In genomic region chr11:3878036-3878584, GRCh38 we compare ENCODE assay signal across 15 cellular contexts. TPM values are rescaled to one million over a fixed set of nuclear protein-coding genes. Genes with fewer than 3 reads are reported as not detected.
DNase-seq lines count a peak whose midpoint lies in the region; ATAC-seq, FAIRE-seq and TF ChIP-seq lines count a peak whose summit lies in the region.
"Had no signal": no experiment of that assay in that cellular context is flagged by ENCODE, and none has a peak within 500 bp of the region (broad histone marks: within the 10 kb centered on the region; RNA-seq: fewer than 3 reads in every experiment).

No MANE protein-coding gene starts in this region.

- peak overlapping the region in 5 of 10 donors; percentile 1 to 20 (median 4) for H3K4me3 Mint-ChIP-seq in naive thymus-derived CD8-positive, alpha-beta T cell

- FAIRE-seq in A549 (lab: Jason Lieb, UNC) (no peak), GM18507 (lab: Jason Lieb, UNC) (peak; percentile 66), K562 (lab: Jason Lieb, UNC) (no peak)

- ATAC-seq in A549 (no peak), K562 (no peak), heart left ventricle (no peak)
- ATAC-seq in naive thymus-derived CD8-positive, alpha-beta T cell, result no peak
- no peak for ATAC-seq in activated CD4-positive, CD25-positive, alpha-beta regulatory T cell treated with anti-CD3 and anti-CD28 coated beads, Interleukin-2, amount 50 U/mL, for 24 hours

- DNase-seq in A549 (ENCODE audit: low read depth in 1 of 2, low spot score in 1 of 2) (no peak), GM18507 (ENCODE audit: extremely low spot score, insufficient read length, low read depth) (no peak), K562 (ENCODE audit: extremely low read depth in 1 of 4, low spot score in 3 of 4) (no peak), SIG-M5 treated with dmso at 0.1 percent for 504 hours (lab: John Stamatoyannopoulos, UW; ENCODE audit: unreplicated experiment) (no peak), heart left ventricle (no peak), NCI-H1092 (lab: John Stamatoyannopoulos, UW) (no peak)
- DNase-seq in naive thymus-derived CD8-positive, alpha-beta T cell, result no peak
- DNase-seq: activated T-cell treated with anti-CD3 and anti-CD28 coated beads, Interleukin-2, amount 50 U/mL, for 1 hour; KBM-7; NCI-H146; NCI-H774; stimulated activated CD4-positive, alpha-beta T cell treated with anti-CD3 and anti-CD28 coated beads, Interleukin-1b, Interleukin-23, amount 100 ng/mL, for 48 hours; stimulated activated CD8-positive, alpha-beta memory T cell treated with anti-CD3 and anti-CD28 coated beads, Interleukin-4, amount 100 ng/mL, for 48 hours; uterus had no signal

- H3K27ac ChIP-seq in A549 (peak overlapping the region in 1 of 2 experiments; percentile 66; a peak in 3 of 6 replicates), K562 (ENCODE audit: extremely low read depth, low read depth, low read length) (peak overlapping the region; percentile 57), heart left ventricle (peak overlapping the region in 1 of 12 donors; percentile 9)

- peaks cover 27% of the 10 kb centered on the region for H4K20me1 ChIP-seq in K562 (replicated peaks; ENCODE audit: control insufficient read depth, insufficient read depth, low read length)

- peaks cover 49 to 95% (median 83%) of the 10 kb centered on the region in 4 donors for H3K4me1 Mint-ChIP-seq in naive thymus-derived CD8-positive, alpha-beta T cell

- no peak overlapping the region for H3K4me3 ChIP-seq in A549
- H3K4me3 ChIP-seq in K562, result no peak overlapping the region
- H3K4me3 ChIP-seq in heart left ventricle, result no peak overlapping the region
- H3K4me3 ChIP-seq: uterus had no signal

- H3K27me3 ChIP-seq in K562 (ENCODE audit: control insufficient read depth in 2 of 2, insufficient read depth in 2 of 2, low read length in 2 of 2) (no peaks in the 10 kb centered on the region), heart left ventricle (no peaks in the 10 kb centered on the region)
- H3K27me3 ChIP-seq: uterus had no signal

- intact Hi-C loops in K562 (cut with micrococcal nuclease), result loop anchor here (1.0 kb wide), 1 partner anchor 23 kb away; the partner anchor contains the start of gene STIM1
- intact Hi-C loops in heart left ventricle (cut with DNase I), result loop anchor here in 1 of 10 donors (5.0 kb wide), 1 partner anchor 51 kb away; no protein-coding TSS in a partner anchor

- WGBS in A549 (ENCODE audit: missing lambda C conversion rate), result 70% methylated on average over 3 of the region's 3 CpGs
- 45% methylated on average over 3 of the region's 3 CpGs for WGBS in K562 (ENCODE audit: insufficient coverage, low coverage, missing lambda C conversion rate)
- WGBS in heart left ventricle, 4 donors, result 88 to 98% (median 91%) methylated on average over 3 of the region's 3 CpGs

- H3K4me1 ChIP-seq in A549 (peaks cover 39% of the 10 kb centered on the region), K562 (replicated peaks in 1 of 2; ENCODE audit: control insufficient read depth in 2 of 2, insufficient read depth in 2 of 2, low read length in 2 of 2) (peaks cover 13 to 57% of the 10 kb centered on the region in 2 experiments), heart left ventricle (peaks cover 0 to 52% (median 25%) of the 10 kb centered on the region in 12 donors)
- H3K4me1 ChIP-seq: uterus had no signal

- H3K36me3 ChIP-seq in K562 (ENCODE audit: control insufficient read depth, insufficient read depth, low read length) (no peaks in the 10 kb centered on the region), heart left ventricle (no peaks in the 10 kb centered on the region)
- H3K36me3 ChIP-seq: uterus had no signal

- H3K27ac Mint-ChIP-seq in naive thymus-derived CD8-positive, alpha-beta T cell, result peak overlapping the region; percentile 30 to 90 (median 80)

- H3K9me3 Mint-ChIP-seq in naive thymus-derived CD8-positive, alpha-beta T cell, result no peaks in the 10 kb centered on the region

- in situ Hi-C loops in K562 (cut with MboI), result no loop called here

- no peaks in the 10 kb centered on the region for H3K27me3 Mint-ChIP-seq in naive thymus-derived CD8-positive, alpha-beta T cell

- H2AFZ ChIP-seq in K562 (ENCODE audit: low read depth, low read length), result no peak overlapping the region

- H3K9me1 ChIP-seq in K562 (ENCODE audit: control insufficient read depth, insufficient read depth, low read length), result no peaks in the 10 kb centered on the region

- peaks cover 91% of the 10 kb centered on the region for H3K79me2 ChIP-seq in K562 (ENCODE audit: control insufficient read depth, insufficient read depth, low read length)

- CTCF ChIA-PET in A549 (lab: Yijun Ruan, JAX), result interaction anchor here (1.6 to 2.8 kb wide), 2 partner anchors 24 to 28 kb away, joined by 3 to 18 read pairs; partner anchors contain the start of gene STIM1
- CTCF ChIA-PET in K562 (lab: Yijun Ruan, JAX; ENCODE audit: low intra/inter-chr PET ratio), result no interaction called here

- H3K36me3 Mint-ChIP-seq in naive thymus-derived CD8-positive, alpha-beta T cell, result peaks cover 0 to 4% (median 2%) of the 10 kb centered on the region in 3 donors

- BruUV-seq in K562 (replicated peaks; lab: Mats Ljungman, UMichigan), result no TSS peak

- no peaks in the 10 kb centered on the region for H3K9me3 ChIP-seq in A549
- H3K9me3 ChIP-seq in K562 (replicated peaks; ENCODE audit: control insufficient read depth, insufficient read depth, low read depth, low read length), result no peaks in the 10 kb centered on the region
- no peaks in the 10 kb centered on the region for H3K9me3 ChIP-seq in heart left ventricle
- H3K9me3 ChIP-seq: uterus had no signal

- no peak for TF ChIP-seq CTCF in A549 (IDR thresholded peaks at IDR 0.05)
- no peak for TF ChIP-seq CTCF in K562 (IDR thresholded peaks at IDR 0.05 in 2 of 3, conservative IDR thresholded peaks at IDR 0.05 in 1 of 3; ENCODE audit: insufficient read depth in 2 of 3, low read depth in 1 of 3, low read length in 3 of 3)
- no peak for TF ChIP-seq CTCF in heart left ventricle (IDR thresholded peaks at IDR 0.05)

- no peak for TF ChIP-seq EP300 in A549 (IDR thresholded peaks at IDR 0.05)
- no peak for TF ChIP-seq EP300 in K562 (IDR thresholded peaks at IDR 0.05; ENCODE audit: low read length)

- peak overlapping the region; percentile 51 for H3K4me2 ChIP-seq in A549
- H3K4me2 ChIP-seq in K562 (ENCODE audit: insufficient read depth, low read length), result peak overlapping the region; percentile 66

- TF ChIP-seq RAD21 in A549 (conservative IDR thresholded peaks at IDR 0.05 in 1 of 2, IDR thresholded peaks at IDR 0.05 in 1 of 2) (no peak), K562 (CRISPR knock-in tag; conservative IDR thresholded peaks at IDR 0.05 in 1 of 2, IDR thresholded peaks at IDR 0.05 in 1 of 2) (no peak)

- POLR2A ChIA-PET in A549 (lab: Yijun Ruan, JAX), result interaction anchor here (0.6 to 1.1 kb wide), 2 partner anchors 23 to 60 kb away, joined by 3 to 4 read pairs; partner anchors contain the start of gene STIM1
- POLR2A ChIA-PET in K562 (lab: Yijun Ruan, JAX), result interaction anchor here (0.6 to 5.2 kb wide), 10 partner anchors 11 to 163 kb away, joined by 3 to 34 read pairs (median 6); partner anchors contain the start of gene STIM1
- POLR2A ChIA-PET in naive thymus-derived CD8-positive, alpha-beta T cell (lab: Charles Lee), result interaction anchor here (0.7 to 3.8 kb wide), 4 partner anchors 8 to 90 kb away, joined by 3 to 26 read pairs (median 3); partner anchors contain the start of gene STIM1

- TF ChIP-seq POLR2A in A549 (IDR thresholded peaks at IDR 0.05; ENCODE audit: low read length), result no peak
- TF ChIP-seq POLR2A in K562 (conservative IDR thresholded peaks at IDR 0.05), result no peak
- no peak for TF ChIP-seq POLR2A in heart left ventricle (IDR thresholded peaks at IDR 0.05)

- peak overlapping the region in 1 of 2 experiments; percentile 24; a peak in 2 of 4 replicates for H3K9ac ChIP-seq in K562 (ENCODE audit: insufficient read depth in 1 of 2, low read depth in 2 of 2, low read length in 2 of 2)

RNA-seq across cellular contexts. Expression of gene STIM1, which starts 22.6 kb away (rescaled TPM):
- 38.7 and 42.5 TPM in 2 replicates for polyA plus RNA-seq in A549 (2011; rRNA removed)
- polyA plus RNA-seq in A549 (2012; cell fraction: cytosol; rRNA removed), result 22.4 and 26.1 TPM in 2 replicates
- polyA plus RNA-seq in A549 (2012; cell fraction: nucleus; rRNA removed), result 40.8 and 56.0 TPM in 2 replicates
- polyA plus RNA-seq in A549 (2017; fragmentation: RNase III; extraction: RNeasy Plus Mini Kit Qiagen cat#74134 plus additional on column Dnase treatment), result 32.8 to 35.3 TPM (median 35.2 TPM) in 3 replicates
- 60.6 and 70.8 TPM in 2 replicates for polyA minus RNA-seq in A549 (2011; rRNA and poly(A)+ RNA removed)
- 148 and 250 TPM in 2 replicates for total RNA-seq in K562 (2011; cell fraction: chromatin; rRNA removed; ENCODE audit: low replicate concordance)
- 183 and 205 TPM in 2 replicates for total RNA-seq in K562 (2011; cell fraction: nucleolus; rRNA removed)
- total RNA-seq in K562 (2011; cell fraction: nucleoplasm; rRNA removed), result 147 and 198 TPM in 2 replicates
- 22.1 and 23.9 TPM in 2 replicates for total RNA-seq in K562 (2014; rRNA removed)
- 25.8 and 28.2 TPM in 2 replicates for total RNA-seq in K562 (2014; rRNA removed; fragmentation: Illumina TruSeq; extraction: Trizol)
- 18.3 and 20.6 TPM in 2 replicates for total RNA-seq in K562 (2015; rRNA removed; fragmentation: Illumina TruSeq; extraction: Trizol)
- 50.4 and 50.5 TPM in 2 replicates for total RNA-seq in K562 (2021)
- 30.2 and 42.1 TPM in 2 replicates for polyA plus RNA-seq in K562 (2011; rRNA removed)
- polyA plus RNA-seq in K562 (2011; cell fraction: cytosol; rRNA removed), result 32.2 and 32.4 TPM in 2 replicates
- 47.0 and 55.3 TPM in 2 replicates for polyA plus RNA-seq in K562 (2011; cell fraction: nucleus; rRNA removed)
- 55.9 and 67.3 TPM in 2 replicates for polyA plus RNA-seq in K562 (2012)
- polyA plus RNA-seq in K562 (2014; fragmentation: Illumina TruSeq; extraction: Trizol), result 38.8 and 39.1 TPM in 2 replicates
- 1 to 10 TPM; 7.7 to 8.0 TPM for polyA plus RNA-seq in K562 (2014; fragmentation: Nextera tagmentation; extraction: Ambion mirVana)
- polyA plus RNA-seq in K562 (2014; rRNA removed), result 22.5 and 24.7 TPM in 2 replicates
- polyA minus RNA-seq in K562 (2011; rRNA and poly(A)+ RNA removed), result 160 and 190 TPM in 2 replicates
- polyA minus RNA-seq in K562 (2011; cell fraction: cytosol; rRNA and poly(A)+ RNA removed), result 46.1 and 63.4 TPM in 2 replicates
- 30.4 and 55.1 TPM in 2 replicates for polyA minus RNA-seq in K562 (2011; cell fraction: nucleus; rRNA and poly(A)+ RNA removed)
- total RNA-seq in naive thymus-derived CD8-positive, alpha-beta T cell, result 100 to 1,000 TPM in 1 of 2 experiments, 10 to 100 TPM in 1; 98.7 to 101 TPM
- polyA plus RNA-seq in naive thymus-derived CD8-positive, alpha-beta T cell, result 10 to 100 TPM; 33.4 to 39.0 (median 38.9) TPM
- total RNA-seq in heart left ventricle, result 10 to 100 TPM; 24.4 to 42.9 (median 28.9) TPM
- polyA plus RNA-seq in heart left ventricle, result 10 to 100 TPM; 13.2 to 36.2 TPM

RNA-seq across cellular contexts. Expression of gene RHOG, which starts 37.4 kb away (rescaled TPM):
- polyA plus RNA-seq in A549 (2011; rRNA removed) (41.1 and 54.3 TPM in 2 replicates), A549 (2017; fragmentation: RNase III; extraction: RNeasy Plus Mini Kit Qiagen cat#74134 plus additional on column Dnase treatment) (55.0 to 64.3 TPM (median 62.2 TPM) in 3 replicates), K562 (2011; rRNA removed) (112 and 121 TPM in 2 replicates), K562 (2014; fragmentation: Illumina TruSeq; extraction: Trizol) (153 and 223 TPM in 2 replicates), K562 (2014; fragmentation: Nextera tagmentation; extraction: Ambion mirVana) (10 to 100 TPM; 22.6 to 36.8 TPM), K562 (2014; rRNA removed) (134 and 159 TPM in 2 replicates), heart left ventricle (10 to 100 TPM; 23.0 to 50.4 TPM)
- 111 and 157 TPM in 2 replicates for polyA plus RNA-seq in A549 (2012; cell fraction: cytosol; rRNA removed)
- 59.8 and 100 TPM in 2 replicates for polyA plus RNA-seq in A549 (2012; cell fraction: nucleus; rRNA removed)
- polyA minus RNA-seq in A549 (2011; rRNA and poly(A)+ RNA removed), result 87.2 and 95.3 TPM in 2 replicates
- total RNA-seq in K562 (2011; cell fraction: chromatin; rRNA removed; ENCODE audit: low replicate concordance), result 27.7 and 100.0 TPM in 2 replicates
- total RNA-seq in K562 (2011; cell fraction: nucleolus; rRNA removed), result 89.7 and 100 TPM in 2 replicates
- 70.6 and 86.3 TPM in 2 replicates for total RNA-seq in K562 (2011; cell fraction: nucleoplasm; rRNA removed)
- total RNA-seq in K562 (2014; rRNA removed) (80.3 and 117 TPM in 2 replicates), K562 (2014; rRNA removed; fragmentation: Illumina TruSeq; extraction: Trizol) (34.7 and 43.6 TPM in 2 replicates), K562 (2015; rRNA removed; fragmentation: Illumina TruSeq; extraction: Trizol) (70.0 and 71.8 TPM in 2 replicates), K562 (2021) (157 and 162 TPM in 2 replicates), heart left ventricle (10 to 100 TPM; 17.9 to 69.1 (median 30.1) TPM)
- 199 and 423 TPM in 2 replicates for polyA plus RNA-seq in K562 (2011; cell fraction: cytosol; rRNA removed)
- polyA plus RNA-seq in K562 (2011; cell fraction: nucleus; rRNA removed), result 55.6 and 75.5 TPM in 2 replicates
- 177 and 217 TPM in 2 replicates for polyA plus RNA-seq in K562 (2012)
- 68.0 and 101 TPM in 2 replicates for polyA minus RNA-seq in K562 (2011; rRNA and poly(A)+ RNA removed)
- 169 and 173 TPM in 2 replicates for polyA minus RNA-seq in K562 (2011; cell fraction: cytosol; rRNA and poly(A)+ RNA removed)
- polyA minus RNA-seq in K562 (2011; cell fraction: nucleus; rRNA and poly(A)+ RNA removed), result 39.9 and 49.1 TPM in 2 replicates
- total RNA-seq in naive thymus-derived CD8-positive, alpha-beta T cell, result 10 to 100 TPM; 78.4 to 79.3 TPM
- 100 to 1,000 TPM; 125 to 175 (median 144) TPM for polyA plus RNA-seq in naive thymus-derived CD8-positive, alpha-beta T cell

Comparison
In these comparisons a context has a peak if more than half of its experiments do, and no peak if none do; other contexts are left out.
1. Of the 35 proteins assayed by ChIP-seq in both K562 and A549: peak only in K562: ZFP36; only in A549: none; in both: none; in neither: 32; mixed calls (peak in some experiments, not most) for 2.